Comparison of ENCODE assay signal across 8 cellular contexts in the genomic region with DNA sequence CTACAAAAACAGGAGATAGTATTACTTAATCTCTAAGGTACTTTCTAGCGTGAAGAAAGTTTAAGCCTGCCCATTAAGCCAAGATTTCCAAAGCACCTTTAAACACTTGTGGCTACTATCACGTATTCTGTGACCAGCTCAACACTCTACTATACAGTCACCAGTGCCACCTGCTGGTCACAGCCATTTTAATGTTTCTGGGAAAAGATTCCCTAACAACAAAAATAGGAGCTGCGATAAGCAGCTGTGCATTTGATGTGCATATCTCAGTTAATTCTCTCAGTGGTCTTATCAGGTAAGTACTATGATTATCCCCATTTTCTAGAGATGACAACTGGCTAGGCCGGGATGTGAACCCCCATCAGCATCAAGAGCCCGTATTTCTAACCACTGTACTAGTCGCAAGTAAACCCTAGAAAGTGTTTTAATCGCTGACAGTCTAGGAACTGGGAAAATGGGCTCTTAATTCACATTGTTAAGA. TPM values are rescaled to one million over a fixed set of nuclear protein-coding genes. Genes with fewer than 3 reads are reported as not detected.
A peak's percentile ranks its signal among the peaks of the same experiment; 100 is the strongest.
DNase-seq lines count a peak whose midpoint lies in the region; ATAC-seq and TF ChIP-seq lines count a peak whose summit lies in the region.

No MANE protein-coding gene starts in this region.

- TF ChIP-seq CTCF in Caco-2 (IDR thresholded peaks at IDR 0.05; ENCODE audit: insufficient read depth in 1 of 2, low read depth in 1 of 2, low read length in 1 of 2, severe bottlenecking in 1 of 2, unreplicated experiment in 1 of 2) (peak; percentile 58 to 70), RWPE1 (conservative IDR thresholded peaks at IDR 0.05; ENCODE audit: low read depth) (peak; percentile 78)

- H3K4me1 Mint-ChIP-seq in Caco-2 (ENCODE audit: low read depth, unreplicated experiment), result no peaks in the 10 kb centered on the region
- peaks cover 17% of the 10 kb centered on the region for H3K4me1 Mint-ChIP-seq in activated naive CD8-positive, alpha-beta T cell treated with anti-CD3 and anti-CD28 coated beads for 36 hours

- H3K9me3 ChIP-seq in Caco-2 (no peaks in the 10 kb centered on the region), HUES6 (ENCODE audit: control insufficient read depth, insufficient read depth, low read depth, low read length) (no peaks in the 10 kb centered on the region)

- POLR2A ChIA-PET in Caco-2 (lab: Charles Lee), result interaction anchor here (0.8 to 1.1 kb wide), 2 partner anchors 17 kb away, joined by 3 to 11 read pairs; partner anchors contain the start of gene HIF1AN
- POLR2A ChIA-PET in RWPE1 (lab: Yijun Ruan, JAX; ENCODE audit: low non-redundant PET), result no interaction called here

- no peaks in the 10 kb centered on the region for H3K27me3 Mint-ChIP-seq in Caco-2 (ENCODE audit: insufficient read depth, unreplicated experiment)
- H3K27me3 Mint-ChIP-seq in activated naive CD8-positive, alpha-beta T cell treated with anti-CD3 and anti-CD28 coated beads for 36 hours, result no peaks in the 10 kb centered on the region

- CTCF ChIA-PET in Caco-2 (lab: Charles Lee), result interaction anchor here (0.5 to 2.0 kb wide), 38 partner anchors 8 to 370 kb away, joined by 3 to 49 read pairs (median 4); partner anchors contain the start of genes HIF1AN, NDUFB8 and SCD
- CTCF ChIA-PET in RWPE1 (lab: Yijun Ruan, JAX), result interaction anchor here (0.5 to 2.5 kb wide), 37 partner anchors 9 to 1663 kb away, joined by 3 to 32 read pairs (median 4); partner anchors contain the start of genes HIF1AN and NDUFB8

- no peak overlapping the region for H3K9ac ChIP-seq in HUES6 (ENCODE audit: low read length)

- H3K4me1 ChIP-seq in Caco-2 (no peaks in the 10 kb centered on the region), HUES6 (ENCODE audit: control insufficient read depth, insufficient read depth, low read length) (no peaks in the 10 kb centered on the region)

- H3K4me3 ChIP-seq in Caco-2 (ENCODE audit: low read depth, low read length) (no peak overlapping the region), HUES6 (ENCODE audit: low read depth, low read length) (peak overlapping the region; percentile 61)

- H3K27me3 ChIP-seq in Caco-2 (replicated peaks; ENCODE audit: control insufficient read depth, insufficient read depth, low read length) (no peaks in the 10 kb centered on the region), HUES6 (ENCODE audit: control insufficient read depth, insufficient read depth, low read length) (peaks cover 23% of the 10 kb centered on the region)

- no peak overlapping the region for H3K27ac Mint-ChIP-seq in Caco-2 (ENCODE audit: unreplicated experiment)
- no peak overlapping the region for H3K27ac Mint-ChIP-seq in activated naive CD8-positive, alpha-beta T cell treated with anti-CD3 and anti-CD28 coated beads for 36 hours

- DNase-seq in Caco-2, result peak; percentile 52 to 66
- DNase-seq in RWPE1 (ENCODE audit: low spot score), result peak; percentile 58
- peak; percentile 47 for DNase-seq in activated naive CD8-positive, alpha-beta T cell treated with anti-CD3 and anti-CD28 coated beads for 36 hours
- peak; percentile 63 for DNase-seq in globus pallidus (ENCODE audit: low spot score)
- peak; percentile 53 for DNase-seq in occipital lobe (lab: John Stamatoyannopoulos, UW)

- intact Hi-C loops in Caco-2 (cut with micrococcal nuclease; ENCODE audit: unreplicated experiment), result loop anchor here (1.0 kb wide), 1 partner anchor 86 kb away; no protein-coding TSS in a partner anchor

- H3K27ac ChIP-seq in HUES6 (ENCODE audit: low read depth, low read length), result no peak overlapping the region
- H3K27ac ChIP-seq in RWPE1, result no peak overlapping the region

- H3K9me3 Mint-ChIP-seq in Caco-2 (ENCODE audit: unreplicated experiment), result no peaks in the 10 kb centered on the region
- no peaks in the 10 kb centered on the region for H3K9me3 Mint-ChIP-seq in activated naive CD8-positive, alpha-beta T cell treated with anti-CD3 and anti-CD28 coated beads for 36 hours

- BruUV-seq in Caco-2 (replicated peaks; lab: Mats Ljungman, UMichigan), result no TSS peak

- no peak overlapping the region for H3K4me3 Mint-ChIP-seq in Caco-2 (ENCODE audit: unreplicated experiment)
- no peak overlapping the region for H3K4me3 Mint-ChIP-seq in activated naive CD8-positive, alpha-beta T cell treated with anti-CD3 and anti-CD28 coated beads for 36 hours

- H3K36me3 ChIP-seq in Caco-2 (ENCODE audit: control insufficient read depth, insufficient read depth, low read length), result no peaks in the 10 kb centered on the region; the same call in 1 of the 2 replicates
- peaks cover 14% of the 10 kb centered on the region for H3K36me3 ChIP-seq in HUES6 (ENCODE audit: control insufficient read depth, insufficient read depth, low read length)

- ATAC-seq in HG03571 (IDR thresholded peaks at IDR 0.05; ENCODE audit: unreplicated experiment) (no peak), HG03565 (IDR thresholded peaks at IDR 0.05; ENCODE audit: unreplicated experiment) (no peak)

- peaks cover 2% of the 10 kb centered on the region for H3K36me3 Mint-ChIP-seq in Caco-2 (ENCODE audit: insufficient read depth, unreplicated experiment)
- peaks cover 16% of the 10 kb centered on the region for H3K36me3 Mint-ChIP-seq in activated naive CD8-positive, alpha-beta T cell treated with anti-CD3 and anti-CD28 coated beads for 36 hours

RNA-seq across cellular contexts. Expression of gene SEC31B, which starts 0.9 kb away (rescaled TPM):
- total RNA-seq in Caco-2 (2022) (5.1 and 7.0 TPM in 2 replicates), occipital lobe (3.7 TPM)
- total RNA-seq in activated naive CD8-positive, alpha-beta T cell treated with anti-CD3 and anti-CD28 coated beads for 36 hours, result 10 to 100 TPM; 14.6 to 17.5 TPM

RNA-seq across cellular contexts. Expression of gene NDUFB8, which starts 10.9 kb away (rescaled TPM):
- 249 and 255 TPM in 2 replicates for total RNA-seq in Caco-2 (2022)
- total RNA-seq in activated naive CD8-positive, alpha-beta T cell treated with anti-CD3 and anti-CD28 coated beads for 36 hours, result 100 to 1,000 TPM; 311 to 324 TPM
- total RNA-seq in occipital lobe, result 102 TPM

RNA-seq across cellular contexts. Expression of gene HIF1AN, which starts 16.9 kb away (rescaled TPM):
- total RNA-seq in Caco-2 (2022) (71.2 and 72.5 TPM in 2 replicates), occipital lobe (14.0 TPM)
- 10 to 100 TPM; 39.0 to 42.1 TPM for total RNA-seq in activated naive CD8-positive, alpha-beta T cell treated with anti-CD3 and anti-CD28 coated beads for 36 hours

RNA-seq across cellular contexts. Expression of gene WNT8B, which starts 56.0 kb away (rescaled TPM):
- total RNA-seq in Caco-2 (2022) (0.14 TPM in 1 of 2 replicates, not detected in the other), occipital lobe (not detected)
- total RNA-seq in activated naive CD8-positive, alpha-beta T cell treated with anti-CD3 and anti-CD28 coated beads for 36 hours, result under 1 TPM in 1 of 2 experiments, not detected in 1; 0.16 TPM
